Comparison of ENCODE assay signal across 14 cellular contexts in the genomic region with DNA sequence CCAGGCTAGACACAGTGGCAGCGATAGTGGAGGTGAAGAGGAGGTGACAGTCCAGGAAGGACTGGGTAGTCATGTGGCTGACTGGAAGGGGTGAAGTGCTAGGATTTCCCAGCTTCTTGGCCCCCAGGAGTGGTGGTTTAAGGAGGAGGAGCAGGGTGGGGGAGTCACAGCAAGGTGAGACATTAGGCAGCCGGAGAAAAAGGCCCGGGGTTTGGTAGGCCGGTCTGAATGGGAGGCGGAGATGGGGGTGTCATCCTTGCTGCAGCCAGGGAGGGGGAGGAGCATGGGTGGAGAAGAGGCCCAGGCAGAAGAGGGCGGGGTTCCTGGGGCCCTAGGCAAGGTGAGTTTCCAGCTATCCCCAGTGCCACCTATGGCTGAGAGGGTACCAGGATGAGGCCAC. TPM values are rescaled to one million over a fixed set of nuclear protein-coding genes. Genes with fewer than 3 reads are reported as not detected.
A peak's percentile ranks its signal among the peaks of the same experiment; 100 is the strongest.
DNase-seq lines count a peak whose midpoint lies in the region; ATAC-seq, FAIRE-seq and TF ChIP-seq lines count a peak whose summit lies in the region.
"Had no signal": no experiment of that assay in that cellular context is flagged by ENCODE, and none has a peak within 500 bp of the region (broad histone marks: within the 10 kb centered on the region; RNA-seq: fewer than 3 reads in every experiment).

No MANE protein-coding gene starts in this region.

- H3K4me1 ChIP-seq in RWPE2 (ENCODE audit: insufficient read depth, poor library complexity, severe bottlenecking): no peaks in the 10 kb centered on the region
- H3K4me1 ChIP-seq in H1 (replicated peaks in 1 of 4; ENCODE audit: control insufficient read depth in 3 of 4, insufficient read depth in 4 of 4, low read length in 3 of 4): peaks cover 0 to 21% (median 14%) of the 10 kb centered on the region in 4 experiments; a peak in 6 of 7 replicates

- H3K27me3 Mint-ChIP-seq in stimulated activated memory B cell treated with anti-CD40 and anti-IgM and Interleukin-4, amounts not matched to agents 10 μg/mL and 1 μg/mL and 100 μg/mL, for 72 hours: no peaks in the 10 kb centered on the region

- POLR2A ChIA-PET in H1 (lab: Charles Lee; ENCODE audit: partially characterized antibody): interaction anchor here (0.7 to 7.5 kb wide), 9 partner anchors 9 to 522 kb away, joined by 3 to 58 read pairs (median 5); a partner anchor contains a TSS

- no peak overlapping the region for H3K4ac ChIP-seq in H1 (replicated peaks; ENCODE audit: insufficient read length, low read depth, low read length)

- H4K20me1 ChIP-seq in H1 (replicated peaks in 1 of 2; ENCODE audit: control insufficient read depth in 1 of 2, insufficient read depth in 2 of 2, low read length in 2 of 2): peaks cover 0 to 11% of the 10 kb centered on the region in 2 experiments

- H3K56ac ChIP-seq in H1 (replicated peaks; ENCODE audit: insufficient read length, low read depth, low read length): no peak overlapping the region

- no peak overlapping the region for H2AFZ ChIP-seq in H1 (ENCODE audit: low read length)

- H4K91ac ChIP-seq in H1 (replicated peaks; ENCODE audit: insufficient read length, low read length): no peak overlapping the region

- peak; percentile 14 for DNase-seq in stimulated activated naive CD4-positive, alpha-beta T cell treated with Interleukin-2 at 50 U/mL for 16 hours (lab: John Stamatoyannopoulos, UW)
- DNase-seq in stimulated activated naive CD4-positive, alpha-beta T cell (lab: John Stamatoyannopoulos, UW): no peak
- peak; percentile 73 for DNase-seq in RWPE2 (ENCODE audit: low spot score)
- DNase-seq in H1 (ENCODE audit: low read depth in 1 of 2, low spot score in 2 of 2): no peak
- DNase-seq in NCI-H748 (lab: John Stamatoyannopoulos, UW; ENCODE audit: unreplicated experiment): no peak
- DNase-seq in Ammon's horn (ENCODE audit: low spot score): no peak
- no peak for DNase-seq in activated CD8-positive, alpha-beta memory T cell treated with anti-CD3 and anti-CD28 coated beads, Interleukin-2, amount 50 U/mL, for 48 hours
- DNase-seq: activated effector memory CD4-positive, alpha-beta T cell treated with Interleukin-2 at 50 U/mL for 16 hours; dermis blood vessel endothelial cell; NCI-H1092; T1000 had no signal

- no peaks in the 10 kb centered on the region; the same call in 1 of the 2 replicates for H3K79me1 ChIP-seq in H1 (ENCODE audit: low read depth, low read length)

- H2BK5ac ChIP-seq in H1 (ENCODE audit: low read depth, low read length): no peak overlapping the region; the same call in 1 of the 2 replicates

- no peak for TF ChIP-seq POLR2A in H1 (IDR thresholded peaks at IDR 0.05; ENCODE audit: control extremely low read depth in 1 of 2, low read depth in 2 of 2, low read length in 2 of 2)

- no peak overlapping the region for H4K5ac ChIP-seq in H1 (ENCODE audit: insufficient read length, low read depth, low read length)

- peaks cover 11% of the 10 kb centered on the region; the same call in 1 of the 2 replicates for H3K23me2 ChIP-seq in H1 (ENCODE audit: low read depth, low read length)

- TF ChIP-seq RAD21 in H1 (IDR thresholded peaks at IDR 0.05 in 1 of 2, conservative IDR thresholded peaks at IDR 0.05 in 1 of 2; ENCODE audit: low read depth in 2 of 2, low read length in 2 of 2): no peak

- no peak overlapping the region for H3K9ac ChIP-seq in H1 (replicated peaks in 1 of 4; ENCODE audit: extremely low read depth in 1 of 4, low read depth in 3 of 4, low read length in 3 of 4)

- H2AK5ac ChIP-seq in H1 (ENCODE audit: low read depth, low read length): peak overlapping the region; percentile 77; the same call in 1 of the 2 replicates

- H4K8ac ChIP-seq in H1 (ENCODE audit: extremely low read depth, insufficient read depth, low read length): no peak overlapping the region

- no peak overlapping the region; the same call in 1 of the 2 replicates for H3K18ac ChIP-seq in H1 (ENCODE audit: extremely low read depth, low read length)

- no peaks in the 10 kb centered on the region for H3K9me3 ChIP-seq in RWPE2 (ENCODE audit: severe bottlenecking)
- no peaks in the 10 kb centered on the region for H3K9me3 ChIP-seq in H1 (ENCODE audit: insufficient read depth in 2 of 2, low read depth in 1 of 2, low read length in 1 of 2)
- H3K9me3 ChIP-seq: gastroesophageal sphincter, right atrium auricular region had no signal

- H2BK120ac ChIP-seq in H1 (replicated peaks; ENCODE audit: low read depth, low read length): no peak overlapping the region

- H3K27ac ChIP-seq in RWPE2 (ENCODE audit: poor library complexity, severe bottlenecking): peak overlapping the region; percentile 6
- H3K27ac ChIP-seq in H1 (ENCODE audit: low read depth, low read length): no peak overlapping the region
- H3K27ac ChIP-seq: gastroesophageal sphincter, right atrium auricular region had no signal

- CTCF ChIA-PET in H1 (lab: Charles Lee; ENCODE audit: partially characterized antibody): interaction anchor here (1.1 to 1.9 kb wide), 3 partner anchors 11 to 76 kb away, joined by 3 to 4 read pairs (median 4); no protein-coding TSS in a partner anchor

- H2BK15ac ChIP-seq in H1 (ENCODE audit: low read length): 0 out of 2 replicates have a peak overlapping the region, but pooled peaks have one; percentile 18

- H3K36me3 ChIP-seq in RWPE2 (ENCODE audit: low read depth) (no peaks in the 10 kb centered on the region), H1 (ENCODE audit: control insufficient read depth in 2 of 4, insufficient read depth in 4 of 4, low read length in 3 of 4) (no peaks in the 10 kb centered on the region; a peak in 1 of 8 replicates)

- no peak overlapping the region for H3K14ac ChIP-seq in H1 (ENCODE audit: insufficient read length)

- TF ChIP-seq CTCF in RWPE2 (IDR thresholded peaks at IDR 0.05; ENCODE audit: poor library complexity, severe bottlenecking) (no peak), H1 (IDR thresholded peaks at IDR 0.05; ENCODE audit: control extremely low read depth in 1 of 3, insufficient read depth in 1 of 3, low read depth in 1 of 3, low read length in 3 of 3) (no peak)

- peaks cover 64% of the 10 kb centered on the region for H3K36me3 Mint-ChIP-seq in stimulated activated memory B cell treated with anti-CD40 and anti-IgM and Interleukin-4, amounts not matched to agents 10 μg/mL and 1 μg/mL and 100 μg/mL, for 72 hours

- H3K4me2 ChIP-seq in H1 (ENCODE audit: insufficient read depth in 1 of 2, low read depth in 2 of 2, low read length in 2 of 2): peak overlapping the region; percentile 33 to 77

- no peak for FAIRE-seq in H1 (lab: Jason Lieb, UNC)

- TF ChIP-seq EP300 in H1 (IDR thresholded peaks at IDR 0.05; ENCODE audit: borderline replicate concordance in 1 of 2, low read depth in 2 of 2, low read length in 2 of 2): no peak

- H3K27me3 ChIP-seq in RWPE2 (ENCODE audit: insufficient read depth, poor library complexity, severe bottlenecking) (no peaks in the 10 kb centered on the region), H1 (replicated peaks in 1 of 4; ENCODE audit: control insufficient read depth in 3 of 4, extremely low read depth in 1 of 4, insufficient read depth in 3 of 4, low read length in 3 of 4) (peaks cover 0 to 8% (median 2%) of the 10 kb centered on the region in 4 experiments; a peak in 3 of 7 replicates)
- H3K27me3 ChIP-seq: gastroesophageal sphincter, right atrium auricular region had no signal

- ATAC-seq in RWPE2 (ENCODE audit: low read depth): peak; percentile 48
- no peak for ATAC-seq in stimulated activated memory B cell treated with anti-CD40 and anti-IgM and Interleukin-4, amounts not matched to agents 10 μg/mL and 1 μg/mL and 100 μg/mL, for 72 hours
- ATAC-seq: gastroesophageal sphincter had no signal

- H3K4me1 Mint-ChIP-seq in stimulated activated memory B cell treated with anti-CD40 and anti-IgM and Interleukin-4, amounts not matched to agents 10 μg/mL and 1 μg/mL and 100 μg/mL, for 72 hours: peaks cover 58% of the 10 kb centered on the region

- no peak overlapping the region; the same call in 1 of the 2 replicates for H2BK12ac ChIP-seq in H1 (ENCODE audit: low read depth, low read length)

- peak overlapping the region; percentile 55; the same call in 1 of the 2 replicates for H2BK20ac ChIP-seq in H1 (ENCODE audit: low read length)

- no peaks in the 10 kb centered on the region for H3K79me2 ChIP-seq in H1 (ENCODE audit: control insufficient read depth in 1 of 2, insufficient read depth in 2 of 2, low read length in 2 of 2)

- H3K4me3 ChIP-seq in RWPE2 (ENCODE audit: severe bottlenecking) (no peak overlapping the region), H1 (ENCODE audit: extremely low read depth in 1 of 4, insufficient read depth in 2 of 4, low read depth in 3 of 4, low read length in 4 of 4) (no peak overlapping the region)
- H3K4me3 ChIP-seq: gastroesophageal sphincter, right atrium auricular region had no signal

- H3K9me3 Mint-ChIP-seq in stimulated activated memory B cell treated with anti-CD40 and anti-IgM and Interleukin-4, amounts not matched to agents 10 μg/mL and 1 μg/mL and 100 μg/mL, for 72 hours: no peaks in the 10 kb centered on the region

- H3K27ac Mint-ChIP-seq in stimulated activated memory B cell treated with anti-CD40 and anti-IgM and Interleukin-4, amounts not matched to agents 10 μg/mL and 1 μg/mL and 100 μg/mL, for 72 hours: peak overlapping the region; percentile 58

- 54% methylated on average over 6 of the region's 6 CpGs; no CpG with 5 or more reads in 1 of the 2 experiments for WGBS in H1 (ENCODE audit: extremely low coverage in 1 of 2, insufficient coverage in 1 of 2, insufficient read length in 1 of 2, insufficient replicate concordance in 2 of 2, low coverage in 1 of 2, low lambda C conversion rate in 2 of 2, missing lambda C conversion rate in 1 of 2), 2 experiments

- no peak overlapping the region for H3K4me3 Mint-ChIP-seq in stimulated activated memory B cell treated with anti-CD40 and anti-IgM and Interleukin-4, amounts not matched to agents 10 μg/mL and 1 μg/mL and 100 μg/mL, for 72 hours

- H3K23ac ChIP-seq in H1 (ENCODE audit: insufficient read length): no peak overlapping the region

RNA-seq across cellular contexts. Expression of a gene that starts 6.1 kb away (rescaled TPM):
- total RNA-seq in H1 (2021; fragmentation: NEBNext Ultra II Directional; extraction: Animal tissue kit (Norgen Biotek cat#: 25700)): 67.5 and 72.2 TPM in 2 replicates
- 35.3 and 59.2 TPM in 2 replicates for polyA plus RNA-seq in H1 (2011; rRNA removed)
- polyA plus RNA-seq in H1 (2011; cell fraction: cytosol; rRNA removed): 35.5 TPM
- 111 TPM for polyA plus RNA-seq in H1 (2011; cell fraction: nucleus; rRNA removed)
- 26.3 to 53.9 TPM (median 48.6 TPM) in 4 replicates for polyA plus RNA-seq in H1 (2012, experiment 1 of 2)
- polyA plus RNA-seq in H1 (2012, experiment 2 of 2): 37.6 TPM
- polyA plus RNA-seq in H1 (2013, experiment 1 of 2): 74.5 TPM
- 69.1 TPM for polyA plus RNA-seq in H1 (2013, experiment 2 of 2)
- polyA minus RNA-seq in H1 (2011; rRNA and poly(A)+ RNA removed): 17.6 and 30.3 TPM in 2 replicates
- polyA minus RNA-seq in H1 (2011; cell fraction: cytosol; rRNA and poly(A)+ RNA removed): 39.3 TPM
- polyA minus RNA-seq in H1 (2011; cell fraction: nucleus; rRNA and poly(A)+ RNA removed): 48.9 TPM

RNA-seq across cellular contexts. Expression of a gene that starts 18.7 kb away (rescaled TPM):
- total RNA-seq in H1 (2021; fragmentation: NEBNext Ultra II Directional; extraction: Animal tissue kit (Norgen Biotek cat#: 25700)): 25.5 and 27.5 TPM in 2 replicates
- polyA plus RNA-seq in H1 (2011; rRNA removed): 21.9 and 28.8 TPM in 2 replicates
- polyA plus RNA-seq in H1 (2011; cell fraction: cytosol; rRNA removed): 13.3 TPM
- polyA plus RNA-seq in H1 (2011; cell fraction: nucleus; rRNA removed): 67.2 TPM
- polyA plus RNA-seq in H1 (2012, experiment 1 of 2): 22.2 to 30.9 TPM (median 25.1 TPM) in 4 replicates
- polyA plus RNA-seq in H1 (2012, experiment 2 of 2): 24.7 TPM
- polyA plus RNA-seq in H1 (2013, experiment 1 of 2): 23.9 TPM
- 22.6 TPM for polyA plus RNA-seq in H1 (2013, experiment 2 of 2)
- polyA minus RNA-seq in H1 (2011; rRNA and poly(A)+ RNA removed): 20.0 and 30.6 TPM in 2 replicates
- 13.8 TPM for polyA minus RNA-seq in H1 (2011; cell fraction: cytosol; rRNA and poly(A)+ RNA removed)
- 29.0 TPM for polyA minus RNA-seq in H1 (2011; cell fraction: nucleus; rRNA and poly(A)+ RNA removed)

RNA-seq across cellular contexts. Expression of a gene that starts 28.4 kb away (rescaled TPM):
- total RNA-seq in H1 (2021; fragmentation: NEBNext Ultra II Directional; extraction: Animal tissue kit (Norgen Biotek cat#: 25700)): 38.8 and 39.4 TPM in 2 replicates
- 27.2 and 45.1 TPM in 2 replicates for polyA plus RNA-seq in H1 (2011; rRNA removed)
- 17.7 TPM for polyA plus RNA-seq in H1 (2011; cell fraction: cytosol; rRNA removed)
- polyA plus RNA-seq in H1 (2011; cell fraction: nucleus; rRNA removed): 108 TPM
- 19.0 to 39.6 TPM (median 33.1 TPM) in 4 replicates for polyA plus RNA-seq in H1 (2012, experiment 1 of 2)
- polyA plus RNA-seq in H1 (2012, experiment 2 of 2): 28.8 TPM
- 26.5 TPM for polyA plus RNA-seq in H1 (2013, experiment 1 of 2)
- 26.0 TPM for polyA plus RNA-seq in H1 (2013, experiment 2 of 2)
- polyA minus RNA-seq in H1 (2011; rRNA and poly(A)+ RNA removed): 26.2 and 30.5 TPM in 2 replicates
- polyA minus RNA-seq in H1 (2011; cell fraction: cytosol; rRNA and poly(A)+ RNA removed): 34.0 TPM
- polyA minus RNA-seq in H1 (2011; cell fraction: nucleus; rRNA and poly(A)+ RNA removed): 46.0 TPM

RNA-seq across cellular contexts. Expression of a gene that starts 29.9 kb away (rescaled TPM):
- 44.6 and 48.4 TPM in 2 replicates for total RNA-seq in H1 (2021; fragmentation: NEBNext Ultra II Directional; extraction: Animal tissue kit (Norgen Biotek cat#: 25700))
- 30.3 and 45.8 TPM in 2 replicates for polyA plus RNA-seq in H1 (2011; rRNA removed)
- polyA plus RNA-seq in H1 (2011; cell fraction: cytosol; rRNA removed): 27.4 TPM
- polyA plus RNA-seq in H1 (2011; cell fraction: nucleus; rRNA removed): 44.3 TPM
- 33.6 to 39.5 TPM (median 37.5 TPM) in 4 replicates for polyA plus RNA-seq in H1 (2012, experiment 1 of 2)
- polyA plus RNA-seq in H1 (2012, experiment 2 of 2): 31.2 TPM
- polyA plus RNA-seq in H1 (2013, experiment 1 of 2): 28.0 TPM
- polyA plus RNA-seq in H1 (2013, experiment 2 of 2): 25.0 TPM
- polyA minus RNA-seq in H1 (2011; rRNA and poly(A)+ RNA removed): 17.7 and 26.1 TPM in 2 replicates
- 28.2 TPM for polyA minus RNA-seq in H1 (2011; cell fraction: cytosol; rRNA and poly(A)+ RNA removed)
- polyA minus RNA-seq in H1 (2011; cell fraction: nucleus; rRNA and poly(A)+ RNA removed): 39.8 TPM

RNA-seq across cellular contexts. Expression of a gene that starts 48.4 kb away (rescaled TPM):
- 0.42 and 1.0 TPM in 2 replicates for total RNA-seq in H1 (2021; fragmentation: NEBNext Ultra II Directional; extraction: Animal tissue kit (Norgen Biotek cat#: 25700))
- 0.74 and 1.4 TPM in 2 replicates for polyA plus RNA-seq in H1 (2011; rRNA removed)
- polyA plus RNA-seq in H1 (2011; cell fraction: cytosol; rRNA removed): 0.71 TPM
- 1.4 TPM for polyA plus RNA-seq in H1 (2011; cell fraction: nucleus; rRNA removed)
- polyA plus RNA-seq in H1 (2012, experiment 1 of 2): 0.32 to 1.1 TPM (median 0.65 TPM) in 3 of 4 replicates, not detected in the other
- polyA plus RNA-seq in H1 (2012, experiment 2 of 2): not detected
- polyA plus RNA-seq in H1 (2013, experiment 1 of 2): 0.18 TPM
- 0.24 TPM for polyA plus RNA-seq in H1 (2013, experiment 2 of 2)
- polyA minus RNA-seq in H1 (2011; rRNA and poly(A)+ RNA removed): 0.19 and 0.71 TPM in 2 replicates
- not detected for polyA minus RNA-seq in H1 (2011; cell fraction: cytosol; rRNA and poly(A)+ RNA removed)
- 1.1 TPM for polyA minus RNA-seq in H1 (2011; cell fraction: nucleus; rRNA and poly(A)+ RNA removed)

Comparison
In these comparisons a context has a peak if more than half of its experiments do, and no peak if none do; other contexts are left out.
1. DNase-seq: peak in stimulated activated naive CD4-positive, alpha-beta T cell treated with Interleukin-2 at 50 U/mL for 16 hours (single experiment) and RWPE2 (single experiment); none in stimulated activated naive CD4-positive, alpha-beta T cell (0 of 6), H1 (0 of 2), NCI-H748 (single experiment), Ammon's horn (single experiment) and activated CD8-positive, alpha-beta memory T cell treated with anti-CD3 and anti-CD28 coated beads, Interleukin-2, amount 50 U/mL, for 48 hours (single experiment).